ENCODE assay signal across 22 cellular contexts in genomic region chr2:33223851-33224250, GRCh38.
"Had no signal": no experiment of that assay in that cellular context is flagged by ENCODE, and none has a peak within 500 bp of the region (broad histone marks: within the 10 kb centered on the region; RNA-seq: fewer than 3 reads in every experiment).

No MANE protein-coding gene starts in this region.

- ATAC-seq: activated CD4-positive, alpha-beta T cell treated with anti-CD3 and anti-CD28 coated beads for 36 hours; natural killer cell had no signal

- H3K27me3 ChIP-seq: breast epithelium, dorsolateral prefrontal cortex, neutrophil, right atrium auricular region had no signal

- H3K36me3 Mint-ChIP-seq: activated naive CD8-positive, alpha-beta T cell treated with anti-CD3 and anti-CD28 coated beads for 36 hours; natural killer cell had no signal

- H3K27ac Mint-ChIP-seq: activated CD4-positive, alpha-beta T cell treated with anti-CD3 and anti-CD28 coated beads for 36 hours; activated naive CD8-positive, alpha-beta T cell treated with anti-CD3 and anti-CD28 coated beads for 36 hours; activated T-helper 1 cell treated with anti-CD3 and anti-CD28 coated beads, Interleukin-12 subunit alpha, Interleukin-12 subunit beta, Interleukin-2, Interleukin-4 antibody, amounts not matched to agents 30 ng/mL and 10 ng/mL and 1 ng/mL, durations not matched to agents 14 hours and 24 hours and 36 hours; endodermal cell; natural killer cell; progenitor cell of endocrine pancreas; T-helper 1 cell treated with Interleukin-12 subunit alpha and Interleukin-12 subunit beta and Interleukin-4 antibody, amounts not matched to agents 30 μg/mL and 1 μg/mL, for 36 hours; type B pancreatic cell had no signal

- H3K4me1 ChIP-seq: breast epithelium had no signal

- H3K4me1 Mint-ChIP-seq: natural killer cell had no signal

- FAIRE-seq: kidney had no signal

- DNase-seq: activated CD4-positive, alpha-beta T cell treated with anti-CD3 and anti-CD28 coated beads for 36 hours; activated CD8-positive, alpha-beta memory T cell treated with anti-CD3 and anti-CD28 coated beads, Interleukin-2, amount 50 U/mL, for 48 hours; activated naive CD8-positive, alpha-beta T cell treated with anti-CD3 and anti-CD28 coated beads for 36 hours; amygdala; cerebellar nuclear complex; dorsolateral prefrontal cortex; endodermal cell; hypothalamus; kidney; left ventricle myocardium inferior; natural killer cell; stimulated activated CD4-positive, alpha-beta T cell treated with anti-CD3 and anti-CD28 coated beads, Interleukin-4, amount 100 ng/mL, for 4 hours; stimulated activated CD8-positive, alpha-beta memory T cell treated with anti-CD3 and anti-CD28 coated beads, Interleukin-4, amount 100 ng/mL, for 48 hours; stimulated activated naive CD4-positive, alpha-beta T cell treated with Interleukin-2 at 50 U/mL for 16 hours had no signal

- H3K4me3 Mint-ChIP-seq: activated CD4-positive, alpha-beta T cell treated with anti-CD3 and anti-CD28 coated beads for 36 hours; activated naive CD8-positive, alpha-beta T cell treated with anti-CD3 and anti-CD28 coated beads for 36 hours; activated T-helper 1 cell treated with anti-CD3 and anti-CD28 coated beads, Interleukin-12 subunit alpha, Interleukin-12 subunit beta, Interleukin-2, Interleukin-4 antibody, amounts not matched to agents 30 ng/mL and 10 ng/mL and 1 ng/mL, durations not matched to agents 14 hours and 24 hours and 36 hours; endodermal cell; natural killer cell; T-helper 1 cell treated with Interleukin-12 subunit alpha and Interleukin-12 subunit beta and Interleukin-4 antibody, amounts not matched to agents 30 μg/mL and 1 μg/mL, for 36 hours; type B pancreatic cell had no signal

- H3K27ac ChIP-seq: breast epithelium, dorsolateral prefrontal cortex, left ventricle myocardium inferior, neutrophil, right atrium auricular region, skin epidermis had no signal

- H3K9me3 ChIP-seq: breast epithelium, left ventricle myocardium inferior, neutrophil, right atrium auricular region had no signal

- H3K27me3 Mint-ChIP-seq: progenitor cell of endocrine pancreas, type B pancreatic cell had no signal

- H3K4me3 ChIP-seq: breast epithelium, dorsolateral prefrontal cortex, left ventricle myocardium inferior, right atrium auricular region, skin epidermis had no signal

- H3K9me3 Mint-ChIP-seq: endodermal cell, natural killer cell had no signal

- H3K36me3 ChIP-seq: breast epithelium, neutrophil had no signal
